17 cellular contexts compared by ENCODE assay signal in genomic region chr16:50183316-50183715, GRCh38. TPM values are rescaled to one million over a fixed set of nuclear protein-coding genes. Genes with fewer than 3 reads are reported as not detected.
DNase-seq lines count a peak whose midpoint lies in the region; FAIRE-seq and TF ChIP-seq lines count a peak whose summit lies in the region.
"Had no signal": no experiment of that assay in that cellular context is flagged by ENCODE, and none has a peak within 500 bp of the region (broad histone marks: within the 10 kb centered on the region; RNA-seq: fewer than 3 reads in every experiment).

No MANE protein-coding gene starts in this region.

- H3K79me2 ChIP-seq in osteoblast (ENCODE audit: insufficient read depth, low read length) (peaks cover 40% of the 10 kb centered on the region), Karpas-422 (ENCODE audit: low read length) (no peaks in the 10 kb centered on the region)

- H3K36me3 Mint-ChIP-seq in activated CD4-positive, alpha-beta T cell treated with anti-CD3 and anti-CD28 coated beads, Interleukin-2, amount 10 ng/mL, durations not matched to agents 24 days and 14 days (ENCODE audit: low read depth): peaks cover 5% of the 10 kb centered on the region

- intact Hi-C loops in activated CD4-positive, alpha-beta T cell treated with anti-CD3 and anti-CD28 coated beads, Interleukin-2, amount 10 ng/mL, durations not matched to agents 24 days and 14 days (cut with micrococcal nuclease): no loop called here

- peaks cover 20% of the 10 kb centered on the region for H3K4me1 Mint-ChIP-seq in activated CD4-positive, alpha-beta T cell treated with anti-CD3 and anti-CD28 coated beads, Interleukin-2, amount 10 ng/mL, durations not matched to agents 24 days and 14 days

- H3K4me3 ChIP-seq in epithelial cell of proximal tubule (ENCODE audit: low read depth, low read length): no peak overlapping the region
- no peak overlapping the region for H3K4me3 ChIP-seq in osteoblast (ENCODE audit: insufficient read depth, low read length)
- H3K4me3 ChIP-seq in Karpas-422 (ENCODE audit: low read length): no peak overlapping the region
- H3K4me3 ChIP-seq: stomach had no signal

- H3K9ac ChIP-seq in Karpas-422 (ENCODE audit: low read length): no peak overlapping the region

- in situ Hi-C loops in Caki2 (cut with HindIII; ENCODE audit: low pct_unique_long_range_greater_than_20kb, low sequenced_read_pairs): no loop called here

- DNase-seq in Caki2 (ENCODE audit: low read depth) (peak; percentile 77), NCI-H226 (peak; percentile 72), epithelial cell of proximal tubule (ENCODE audit: low read depth) (peak; percentile 39), osteoblast (ENCODE audit: insufficient read length, low spot score, missing footprints) (peak; percentile 61), cerebellum (ENCODE audit: low spot score) (no peak), Karpas-422 (no peak), D721Med (ENCODE audit: insufficient read length, low spot score) (no peak)
- no peak for DNase-seq in activated CD4-positive, alpha-beta T cell treated with anti-CD3 and anti-CD28 coated beads, Interleukin-2, amount 10 ng/mL, durations not matched to agents 24 days and 14 days
- DNase-seq: activated effector memory CD4-positive, alpha-beta T cell treated with Interleukin-2 at 50 U/mL for 16 hours; effector memory CD4-positive, alpha-beta T cell; NCI-H1694; NCI-H510A; stimulated activated CD4-positive, alpha-beta T cell treated with anti-CD3 and anti-CD28 coated beads, Interleukin-12 subunit alpha, Interleukin-12 subunit beta, amount 100 ng/mL, for 4 hours; stomach had no signal

- no peak overlapping the region for H3K27ac Mint-ChIP-seq in activated CD4-positive, alpha-beta T cell treated with anti-CD3 and anti-CD28 coated beads, Interleukin-2, amount 10 ng/mL, durations not matched to agents 24 days and 14 days

- H3K27me3 ChIP-seq in osteoblast (ENCODE audit: insufficient read depth, low read length) (no peaks in the 10 kb centered on the region), Karpas-422 (ENCODE audit: low read length) (no peaks in the 10 kb centered on the region)
- H3K27me3 ChIP-seq: stomach had no signal

- no peaks in the 10 kb centered on the region for H3K27me3 Mint-ChIP-seq in activated CD4-positive, alpha-beta T cell treated with anti-CD3 and anti-CD28 coated beads, Interleukin-2, amount 10 ng/mL, durations not matched to agents 24 days and 14 days

- H2AFZ ChIP-seq in osteoblast (ENCODE audit: low read length): no peak overlapping the region
- no peak overlapping the region for H2AFZ ChIP-seq in Karpas-422 (ENCODE audit: low read length)

- no peak overlapping the region for H3K4me3 Mint-ChIP-seq in activated CD4-positive, alpha-beta T cell treated with anti-CD3 and anti-CD28 coated beads, Interleukin-2, amount 10 ng/mL, durations not matched to agents 24 days and 14 days

- no peaks in the 10 kb centered on the region for H3K36me3 ChIP-seq in osteoblast (ENCODE audit: insufficient read depth, low read length)
- no peaks in the 10 kb centered on the region for H3K36me3 ChIP-seq in Karpas-422 (ENCODE audit: insufficient read depth, low read length)
- H3K36me3 ChIP-seq: stomach had no signal

- no peaks in the 10 kb centered on the region for H3K9me2 ChIP-seq in Karpas-422 (replicated peaks; ENCODE audit: insufficient read depth, low read length)

- H4K20me1 ChIP-seq in osteoblast (ENCODE audit: insufficient read depth, low read length) (peaks cover 8% of the 10 kb centered on the region), Karpas-422 (ENCODE audit: insufficient read depth, low read depth, low read length) (peaks cover 31% of the 10 kb centered on the region)

- TF ChIP-seq CTCF in epithelial cell of proximal tubule (conservative IDR thresholded peaks at IDR 0.05; ENCODE audit: low read depth, low read length) (no peak), osteoblast (IDR thresholded peaks at IDR 0.05; ENCODE audit: extremely low read depth, low read depth, low read length) (no peak), D721Med (IDR thresholded peaks at IDR 0.05; ENCODE audit: insufficient read depth, missing control alignments) (no peak)

- H3K9me3 ChIP-seq in osteoblast (ENCODE audit: low read depth, low read length): no peaks in the 10 kb centered on the region
- no peaks in the 10 kb centered on the region for H3K9me3 ChIP-seq in Karpas-422 (ENCODE audit: low read length)
- H3K9me3 ChIP-seq: stomach had no signal

- H3K9me3 Mint-ChIP-seq in activated CD4-positive, alpha-beta T cell treated with anti-CD3 and anti-CD28 coated beads, Interleukin-2, amount 10 ng/mL, durations not matched to agents 24 days and 14 days: no peaks in the 10 kb centered on the region

- H3K4me2 ChIP-seq in osteoblast (ENCODE audit: insufficient read depth, low read length) (peak overlapping the region; percentile 36), Karpas-422 (ENCODE audit: low read depth, low read length, poor library complexity, severe bottlenecking) (no peak overlapping the region)

- H3K4me1 ChIP-seq in osteoblast (ENCODE audit: insufficient read depth, low read length) (peaks cover 18% of the 10 kb centered on the region), Karpas-422 (ENCODE audit: low read length) (no peaks in the 10 kb centered on the region)

- FAIRE-seq in D721Med (lab: Jason Lieb, UNC): no peak
- FAIRE-seq: GM12891, TTC549 had no signal

- peak overlapping the region; percentile 25 for H3K27ac ChIP-seq in osteoblast (ENCODE audit: low read depth, low read length)
- H3K27ac ChIP-seq in Karpas-422 (ENCODE audit: low read length): no peak overlapping the region
- H3K27ac ChIP-seq: C4-2B, stomach had no signal

RNA-seq across cellular contexts. Expression of gene TENT4B, which starts 30.2 kb away (rescaled TPM):
- 3.3 and 4.2 TPM in 2 replicates for total RNA-seq in Caki2 (2014; rRNA removed; shearing (Covaris generic); ENCODE audit: low replicate concordance)
- total RNA-seq in epithelial cell of proximal tubule (7.7 and 9.4 TPM in 2 replicates), osteoblast (8.5 and 10.1 TPM in 2 replicates), cerebellum (19.2 TPM)
- 2.5 and 5.2 TPM in 2 replicates for total RNA-seq in Karpas-422 (2014; rRNA removed; shearing (Covaris generic); ENCODE audit: low replicate concordance)
- total RNA-seq in activated CD4-positive, alpha-beta T cell treated with anti-CD3 and anti-CD28 coated beads, Interleukin-2, amount 10 ng/mL, durations not matched to agents 24 days and 14 days: 16.6 and 18.5 TPM in 2 replicates

Comparison
In these comparisons a context has a peak if more than half of its experiments do, and no peak if none do; other contexts are left out.
1. DNase-seq: peak in Caki2 (single experiment), NCI-H226 (single experiment), epithelial cell of proximal tubule (single experiment) and osteoblast (single experiment); none in cerebellum (single experiment), Karpas-422 (single experiment), activated CD4-positive, alpha-beta T cell treated with anti-CD3 and anti-CD28 coated beads, Interleukin-2, amount 10 ng/mL, durations not matched to agents 24 days and 14 days (single experiment) and D721Med (single experiment).